In genomic region chr4:79820427-79820826, GRCh38 we compare ENCODE assay signal across 1 cellular context.
TF ChIP-seq lines count a peak whose summit lies in the region.

No MANE protein-coding gene starts in this region.

TF ChIP-seq in HCT116, 20 proteins besides CTCF, POLR2A, EP300 and RAD21:
- no peak for TF ChIP-seq REST (IDR thresholded peaks at IDR 0.05; ENCODE audit: low read depth)
- no peak for TF ChIP-seq FOSL1 (IDR thresholded peaks at IDR 0.05; ENCODE audit: low read depth)
- no peak for TF ChIP-seq ZNF274 (IDR thresholded peaks at IDR 0.05; ENCODE audit: low read depth, low read length)
- TF ChIP-seq SP1 (IDR thresholded peaks at IDR 0.05; ENCODE audit: low read depth), result no peak
- TF ChIP-seq SRF (IDR thresholded peaks at IDR 0.05; ENCODE audit: low read depth), result no peak
- TF ChIP-seq MAX (IDR thresholded peaks at IDR 0.05), result no peak
- TF ChIP-seq JUND (IDR thresholded peaks at IDR 0.05), result no peak
- TF ChIP-seq POLR2AphosphoS5 (IDR thresholded peaks at IDR 0.05; ENCODE audit: low read depth, low read length), result no peak
- no peak for TF ChIP-seq SIN3A (IDR thresholded peaks at IDR 0.05; ENCODE audit: low read depth)
- TF ChIP-seq ZFX (IDR thresholded peaks at IDR 0.05), result no peak
- no peak for TF ChIP-seq YY1 (IDR thresholded peaks at IDR 0.05; ENCODE audit: extremely low read depth, insufficient replicate concordance, low read depth, low read length)
- TF ChIP-seq TCF7L2 (IDR thresholded peaks at IDR 0.05; ENCODE audit: borderline replicate concordance, extremely low read depth, insufficient read depth, insufficient read length), result no peak
- no peak for TF ChIP-seq EGR1 (IDR thresholded peaks at IDR 0.05; ENCODE audit: low read depth)
- TF ChIP-seq, protein P1, sequence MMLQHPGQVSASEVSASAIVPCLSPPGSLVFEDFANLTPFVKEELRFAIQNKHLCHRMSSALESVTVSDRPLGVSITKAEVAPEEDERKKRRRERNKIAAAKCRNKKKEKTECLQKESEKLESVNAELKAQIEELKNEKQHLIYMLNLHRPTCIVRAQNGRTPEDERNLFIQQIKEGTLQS (IDR thresholded peaks at IDR 0.05), result no peak
- TF ChIP-seq ZBTB33 (IDR thresholded peaks at IDR 0.05; ENCODE audit: extremely low read depth, insufficient replicate concordance, low read length), result no peak
- no peak for TF ChIP-seq EZH2phosphoT487 (IDR thresholded peaks at IDR 0.05; ENCODE audit: borderline replicate concordance)
- TF ChIP-seq EZH2 (IDR thresholded peaks at IDR 0.05), result no peak
